1 cellular context compared by ENCODE assay signal in the genomic region with DNA sequence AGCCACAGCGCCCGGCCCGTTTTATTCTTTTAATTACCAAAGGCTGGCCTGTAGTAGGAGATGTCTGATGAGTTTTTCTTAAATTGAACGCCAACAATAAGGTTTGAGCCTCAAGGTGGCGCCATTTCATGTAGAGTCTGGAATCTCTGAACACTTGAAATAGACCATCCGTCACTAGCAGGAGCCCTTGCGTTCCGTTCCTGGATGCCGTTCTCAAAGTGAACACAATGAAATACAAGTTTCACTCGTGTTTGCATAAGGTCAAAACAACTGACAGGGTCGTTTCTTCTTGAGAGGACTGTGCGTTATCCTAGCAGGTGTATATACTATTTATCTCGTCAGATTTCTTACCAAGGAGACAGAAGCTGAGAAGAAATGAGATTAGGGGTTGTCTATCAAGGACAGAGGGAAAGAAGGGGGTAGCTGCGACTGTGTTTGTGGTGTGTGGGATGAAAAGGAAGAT.
TF ChIP-seq lines count a peak whose summit lies in the region.

No MANE protein-coding gene starts in this region.

TF ChIP-seq in K562, 482 proteins besides CTCF, POLR2A, EP300 and RAD21 (continued from another document and continues in another):
- TF ChIP-seq, protein P1, sequence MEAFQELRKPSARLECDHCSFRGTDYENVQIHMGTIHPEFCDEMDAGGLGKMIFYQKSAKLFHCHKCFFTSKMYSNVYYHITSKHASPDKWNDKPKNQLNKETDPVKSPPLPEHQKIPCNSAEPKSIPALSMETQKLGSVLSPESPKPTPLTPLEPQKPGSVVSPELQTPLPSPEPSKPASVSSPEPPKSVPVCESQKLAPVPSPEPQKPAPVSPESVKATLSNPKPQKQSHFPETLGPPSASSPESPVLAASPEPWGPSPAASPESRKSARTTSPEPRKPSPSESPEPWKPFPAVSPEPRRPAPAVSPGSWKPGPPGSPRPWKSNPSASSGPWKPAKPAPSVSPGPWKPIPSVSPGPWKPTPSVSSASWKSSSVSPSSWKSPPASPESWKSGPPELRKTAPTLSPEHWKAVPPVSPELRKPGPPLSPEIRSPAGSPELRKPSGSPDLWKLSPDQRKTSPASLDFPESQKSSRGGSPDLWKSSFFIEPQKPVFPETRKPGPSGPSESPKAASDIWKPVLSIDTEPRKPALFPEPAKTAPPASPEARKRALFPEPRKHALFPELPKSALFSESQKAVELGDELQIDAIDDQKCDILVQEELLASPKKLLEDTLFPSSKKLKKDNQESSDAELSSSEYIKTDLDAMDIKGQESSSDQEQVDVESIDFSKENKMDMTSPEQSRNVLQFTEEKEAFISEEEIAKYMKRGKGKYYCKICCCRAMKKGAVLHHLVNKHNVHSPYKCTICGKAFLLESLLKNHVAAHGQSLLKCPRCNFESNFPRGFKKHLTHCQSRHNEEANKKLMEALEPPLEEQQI (IDR thresholded peaks at IDR 0.05) = no peak
- TF ChIP-seq, protein P2, sequence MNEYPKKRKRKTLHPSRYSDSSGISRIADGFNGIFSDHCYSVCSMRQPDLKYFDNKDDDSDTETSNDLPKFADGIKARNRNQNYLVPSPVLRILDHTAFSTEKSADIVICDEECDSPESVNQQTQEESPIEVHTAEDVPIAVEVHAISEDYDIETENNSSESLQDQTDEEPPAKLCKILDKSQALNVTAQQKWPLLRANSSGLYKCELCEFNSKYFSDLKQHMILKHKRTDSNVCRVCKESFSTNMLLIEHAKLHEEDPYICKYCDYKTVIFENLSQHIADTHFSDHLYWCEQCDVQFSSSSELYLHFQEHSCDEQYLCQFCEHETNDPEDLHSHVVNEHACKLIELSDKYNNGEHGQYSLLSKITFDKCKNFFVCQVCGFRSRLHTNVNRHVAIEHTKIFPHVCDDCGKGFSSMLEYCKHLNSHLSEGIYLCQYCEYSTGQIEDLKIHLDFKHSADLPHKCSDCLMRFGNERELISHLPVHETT (CRISPR knock-in tag; conservative IDR thresholded peaks at IDR 0.05 in 1 of 2, IDR thresholded peaks at IDR 0.05 in 1 of 2) = no peak
- TF ChIP-seq ILK (tag; IDR thresholded peaks at IDR 0.05; ENCODE audit: borderline replicate concordance, low read depth) = no peak
- no peak for TF ChIP-seq L3MBTL2 (IDR thresholded peaks at IDR 0.05)
- no peak for TF ChIP-seq TCF3 (CRISPR knock-in tag; IDR thresholded peaks at IDR 0.05)
- no peak for TF ChIP-seq ZBED1 (IDR thresholded peaks at IDR 0.05)
- TF ChIP-seq CXXC5 (CRISPR knock-in tag; IDR thresholded peaks at IDR 0.05) = no peak
- TF ChIP-seq SOX6 (IDR thresholded peaks at IDR 0.05) = no peak
- TF ChIP-seq CAMTA2 (CRISPR knock-in tag; conservative IDR thresholded peaks at IDR 0.05) = no peak
- no peak for TF ChIP-seq NEUROD1 (IDR thresholded peaks at IDR 0.05; ENCODE audit: borderline replicate concordance, low read depth, low read length, partially characterized antibody)
- TF ChIP-seq CBFA2T2 (conservative IDR thresholded peaks at IDR 0.05) = no peak
- no peak for TF ChIP-seq POLR2AphosphoS2 (IDR thresholded peaks at IDR 0.05; ENCODE audit: low read length)
- TF ChIP-seq LARP7 (IDR thresholded peaks at IDR 0.05) = no peak
- no peak for TF ChIP-seq ELF2 (CRISPR knock-in tag; IDR thresholded peaks at IDR 0.05)
- TF ChIP-seq, protein P3, sequence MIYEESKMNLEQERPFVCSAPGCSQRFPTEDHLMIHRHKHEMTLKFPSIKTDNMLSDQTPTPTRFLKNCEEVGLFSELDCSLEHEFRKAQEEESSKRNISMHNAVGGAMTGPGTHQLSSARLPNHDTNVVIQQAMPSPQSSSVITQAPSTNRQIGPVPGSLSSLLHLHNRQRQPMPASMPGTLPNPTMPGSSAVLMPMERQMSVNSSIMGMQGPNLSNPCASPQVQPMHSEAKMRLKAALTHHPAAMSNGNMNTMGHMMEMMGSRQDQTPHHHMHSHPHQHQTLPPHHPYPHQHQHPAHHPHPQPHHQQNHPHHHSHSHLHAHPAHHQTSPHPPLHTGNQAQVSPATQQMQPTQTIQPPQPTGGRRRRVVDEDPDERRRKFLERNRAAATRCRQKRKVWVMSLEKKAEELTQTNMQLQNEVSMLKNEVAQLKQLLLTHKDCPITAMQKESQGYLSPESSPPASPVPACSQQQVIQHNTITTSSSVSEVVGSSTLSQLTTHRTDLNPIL (CRISPR knock-in tag; IDR thresholded peaks at IDR 0.05) = no peak
- peak; percentile 31 for TF ChIP-seq CREM (IDR thresholded peaks at IDR 0.05; ENCODE audit: low read depth)
- no peak for TF ChIP-seq LCOR (CRISPR knock-in tag; IDR thresholded peaks at IDR 0.05)
- TF ChIP-seq, protein P4, sequence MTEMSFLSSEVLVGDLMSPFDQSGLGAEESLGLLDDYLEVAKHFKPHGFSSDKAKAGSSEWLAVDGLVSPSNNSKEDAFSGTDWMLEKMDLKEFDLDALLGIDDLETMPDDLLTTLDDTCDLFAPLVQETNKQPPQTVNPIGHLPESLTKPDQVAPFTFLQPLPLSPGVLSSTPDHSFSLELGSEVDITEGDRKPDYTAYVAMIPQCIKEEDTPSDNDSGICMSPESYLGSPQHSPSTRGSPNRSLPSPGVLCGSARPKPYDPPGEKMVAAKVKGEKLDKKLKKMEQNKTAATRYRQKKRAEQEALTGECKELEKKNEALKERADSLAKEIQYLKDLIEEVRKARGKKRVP (CRISPR knock-in tag; IDR thresholded peaks at IDR 0.05) = no peak
- TF ChIP-seq, protein P5, sequence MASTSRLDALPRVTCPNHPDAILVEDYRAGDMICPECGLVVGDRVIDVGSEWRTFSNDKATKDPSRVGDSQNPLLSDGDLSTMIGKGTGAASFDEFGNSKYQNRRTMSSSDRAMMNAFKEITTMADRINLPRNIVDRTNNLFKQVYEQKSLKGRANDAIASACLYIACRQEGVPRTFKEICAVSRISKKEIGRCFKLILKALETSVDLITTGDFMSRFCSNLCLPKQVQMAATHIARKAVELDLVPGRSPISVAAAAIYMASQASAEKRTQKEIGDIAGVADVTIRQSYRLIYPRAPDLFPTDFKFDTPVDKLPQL (IDR thresholded peaks at IDR 0.05; ENCODE audit: extremely low read depth, insufficient read length) = no peak
- no peak for TF ChIP-seq SP1 (CRISPR knock-in tag; IDR thresholded peaks at IDR 0.05)
- no peak for TF ChIP-seq RNF2 (IDR thresholded peaks at IDR 0.05)
- no peak for TF ChIP-seq ZNF134 (CRISPR knock-in tag; conservative IDR thresholded peaks at IDR 0.05)
- TF ChIP-seq, protein P6, sequence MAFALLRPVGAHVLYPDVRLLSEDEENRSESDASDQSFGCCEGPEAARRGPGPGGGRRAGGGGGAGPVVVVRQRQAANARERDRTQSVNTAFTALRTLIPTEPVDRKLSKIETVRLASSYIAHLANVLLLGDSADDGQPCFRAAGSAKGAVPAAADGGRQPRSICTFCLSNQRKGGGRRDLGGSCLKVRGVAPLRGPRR (CRISPR knock-in tag; IDR thresholded peaks at IDR 0.05) = no peak
- no peak for TF ChIP-seq CBFA2T3 (IDR thresholded peaks at IDR 0.05)
- 0 out of 2 replicates have a peak, but pooled peaks have one; percentile 16 for TF ChIP-seq ATF7 (IDR thresholded peaks at IDR 0.05)
- no peak for TF ChIP-seq IRF2 (CRISPR knock-in tag; IDR thresholded peaks at IDR 0.05)
- TF ChIP-seq, protein P7, sequence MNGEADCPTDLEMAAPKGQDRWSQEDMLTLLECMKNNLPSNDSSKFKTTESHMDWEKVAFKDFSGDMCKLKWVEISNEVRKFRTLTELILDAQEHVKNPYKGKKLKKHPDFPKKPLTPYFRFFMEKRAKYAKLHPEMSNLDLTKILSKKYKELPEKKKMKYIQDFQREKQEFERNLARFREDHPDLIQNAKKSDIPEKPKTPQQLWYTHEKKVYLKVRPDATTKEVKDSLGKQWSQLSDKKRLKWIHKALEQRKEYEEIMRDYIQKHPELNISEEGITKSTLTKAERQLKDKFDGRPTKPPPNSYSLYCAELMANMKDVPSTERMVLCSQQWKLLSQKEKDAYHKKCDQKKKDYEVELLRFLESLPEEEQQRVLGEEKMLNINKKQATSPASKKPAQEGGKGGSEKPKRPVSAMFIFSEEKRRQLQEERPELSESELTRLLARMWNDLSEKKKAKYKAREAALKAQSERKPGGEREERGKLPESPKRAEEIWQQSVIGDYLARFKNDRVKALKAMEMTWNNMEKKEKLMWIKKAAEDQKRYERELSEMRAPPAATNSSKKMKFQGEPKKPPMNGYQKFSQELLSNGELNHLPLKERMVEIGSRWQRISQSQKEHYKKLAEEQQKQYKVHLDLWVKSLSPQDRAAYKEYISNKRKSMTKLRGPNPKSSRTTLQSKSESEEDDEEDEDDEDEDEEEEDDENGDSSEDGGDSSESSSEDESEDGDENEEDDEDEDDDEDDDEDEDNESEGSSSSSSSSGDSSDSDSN (IDR thresholded peaks at IDR 0.05; ENCODE audit: borderline replicate concordance in 1 of 2, low read depth in 2 of 2, low read length in 2 of 2) = 0 out of 4 replicates have a peak, but pooled peaks of 1 of the 2 experiments have one; percentile 44
- TF ChIP-seq POLR2H (tag; IDR thresholded peaks at IDR 0.05; ENCODE audit: low read depth) = no peak
- no peak for TF ChIP-seq FOSL1 (tag; conservative IDR thresholded peaks at IDR 0.05)
- TF ChIP-seq ZNF253 (CRISPR knock-in tag; conservative IDR thresholded peaks at IDR 0.05) = no peak
- TF ChIP-seq RBFOX2 (IDR thresholded peaks at IDR 0.05; ENCODE audit: low read depth, low read length) = no peak
- TF ChIP-seq KAT8 (IDR thresholded peaks at IDR 0.05; ENCODE audit: low read depth) = no peak
- TF ChIP-seq ZKSCAN8 (CRISPR knock-in tag; IDR thresholded peaks at IDR 0.05) = no peak
- no peak for TF ChIP-seq ZNF551 (CRISPR knock-in tag; IDR thresholded peaks at IDR 0.05)
- no peak for TF ChIP-seq RBM17 (IDR thresholded peaks at IDR 0.05; ENCODE audit: borderline replicate concordance, low read depth, low read length)
- TF ChIP-seq, protein P8, sequence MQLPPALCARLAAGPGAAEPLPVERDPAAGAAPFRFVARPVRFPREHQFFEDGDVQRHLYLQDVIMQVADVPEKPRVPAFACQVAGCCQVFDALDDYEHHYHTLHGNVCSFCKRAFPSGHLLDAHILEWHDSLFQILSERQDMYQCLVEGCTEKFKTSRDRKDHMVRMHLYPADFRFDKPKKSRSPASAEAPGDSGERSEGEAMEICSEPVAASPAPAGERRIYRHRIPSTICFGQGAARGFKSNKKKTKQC (CRISPR knock-in tag; IDR thresholded peaks at IDR 0.05) = no peak
- TF ChIP-seq TAF1 (IDR thresholded peaks at IDR 0.05; ENCODE audit: control insufficient read depth, extremely low read depth, insufficient read depth, low read length, severe bottlenecking) = no peak
- TF ChIP-seq, protein P9, sequence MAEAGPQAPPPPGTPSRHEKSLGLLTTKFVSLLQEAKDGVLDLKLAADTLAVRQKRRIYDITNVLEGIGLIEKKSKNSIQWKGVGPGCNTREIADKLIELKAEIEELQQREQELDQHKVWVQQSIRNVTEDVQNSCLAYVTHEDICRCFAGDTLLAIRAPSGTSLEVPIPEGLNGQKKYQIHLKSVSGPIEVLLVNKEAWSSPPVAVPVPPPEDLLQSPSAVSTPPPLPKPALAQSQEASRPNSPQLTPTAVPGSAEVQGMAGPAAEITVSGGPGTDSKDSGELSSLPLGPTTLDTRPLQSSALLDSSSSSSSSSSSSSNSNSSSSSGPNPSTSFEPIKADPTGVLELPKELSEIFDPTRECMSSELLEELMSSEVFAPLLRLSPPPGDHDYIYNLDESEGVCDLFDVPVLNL (CRISPR knock-in tag; IDR thresholded peaks at IDR 0.05; ENCODE audit: low read depth) = no peak
- TF ChIP-seq, protein P10, sequence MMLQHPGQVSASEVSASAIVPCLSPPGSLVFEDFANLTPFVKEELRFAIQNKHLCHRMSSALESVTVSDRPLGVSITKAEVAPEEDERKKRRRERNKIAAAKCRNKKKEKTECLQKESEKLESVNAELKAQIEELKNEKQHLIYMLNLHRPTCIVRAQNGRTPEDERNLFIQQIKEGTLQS (IDR thresholded peaks at IDR 0.05) = no peak
- TF ChIP-seq, protein P10 (CRISPR knock-in tag; conservative IDR thresholded peaks at IDR 0.05) = peak; percentile 54; the same call in 1 of the 2 replicates
- no peak for TF ChIP-seq ZNF282 (CRISPR knock-in tag; IDR thresholded peaks at IDR 0.05)
- TF ChIP-seq, protein P11, sequence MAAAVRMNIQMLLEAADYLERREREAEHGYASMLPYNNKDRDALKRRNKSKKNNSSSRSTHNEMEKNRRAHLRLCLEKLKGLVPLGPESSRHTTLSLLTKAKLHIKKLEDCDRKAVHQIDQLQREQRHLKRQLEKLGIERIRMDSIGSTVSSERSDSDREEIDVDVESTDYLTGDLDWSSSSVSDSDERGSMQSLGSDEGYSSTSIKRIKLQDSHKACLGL (CRISPR knock-in tag; IDR thresholded peaks at IDR 0.05; ENCODE audit: borderline replicate concordance, poor library complexity, severe bottlenecking) = no peak
- TF ChIP-seq, protein P12, sequence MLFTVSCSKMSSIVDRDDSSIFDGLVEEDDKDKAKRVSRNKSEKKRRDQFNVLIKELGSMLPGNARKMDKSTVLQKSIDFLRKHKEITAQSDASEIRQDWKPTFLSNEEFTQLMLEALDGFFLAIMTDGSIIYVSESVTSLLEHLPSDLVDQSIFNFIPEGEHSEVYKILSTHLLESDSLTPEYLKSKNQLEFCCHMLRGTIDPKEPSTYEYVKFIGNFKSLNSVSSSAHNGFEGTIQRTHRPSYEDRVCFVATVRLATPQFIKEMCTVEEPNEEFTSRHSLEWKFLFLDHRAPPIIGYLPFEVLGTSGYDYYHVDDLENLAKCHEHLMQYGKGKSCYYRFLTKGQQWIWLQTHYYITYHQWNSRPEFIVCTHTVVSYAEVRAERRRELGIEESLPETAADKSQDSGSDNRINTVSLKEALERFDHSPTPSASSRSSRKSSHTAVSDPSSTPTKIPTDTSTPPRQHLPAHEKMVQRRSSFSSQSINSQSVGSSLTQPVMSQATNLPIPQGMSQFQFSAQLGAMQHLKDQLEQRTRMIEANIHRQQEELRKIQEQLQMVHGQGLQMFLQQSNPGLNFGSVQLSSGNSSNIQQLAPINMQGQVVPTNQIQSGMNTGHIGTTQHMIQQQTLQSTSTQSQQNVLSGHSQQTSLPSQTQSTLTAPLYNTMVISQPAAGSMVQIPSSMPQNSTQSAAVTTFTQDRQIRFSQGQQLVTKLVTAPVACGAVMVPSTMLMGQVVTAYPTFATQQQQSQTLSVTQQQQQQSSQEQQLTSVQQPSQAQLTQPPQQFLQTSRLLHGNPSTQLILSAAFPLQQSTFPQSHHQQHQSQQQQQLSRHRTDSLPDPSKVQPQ (CRISPR knock-in tag; IDR thresholded peaks at IDR 0.05; ENCODE audit: borderline replicate concordance) = no peak
- TF ChIP-seq NFE2L1 (tag; IDR thresholded peaks at IDR 0.05; ENCODE audit: borderline replicate concordance, low read depth) = no peak
- TF ChIP-seq MYC (IDR thresholded peaks at IDR 0.05; ENCODE audit: low read depth, low read length) = no peak
- no peak for TF ChIP-seq MYC (CRISPR knock-in tag; IDR thresholded peaks at IDR 0.05; ENCODE audit: borderline replicate concordance, low read depth)
- TF ChIP-seq RB1 (IDR thresholded peaks at IDR 0.05; ENCODE audit: low read depth) = no peak
- no peak for TF ChIP-seq ZNF408 (CRISPR knock-in tag; IDR thresholded peaks at IDR 0.05; ENCODE audit: low read depth)
- TF ChIP-seq ZNF23 (CRISPR knock-in tag; IDR thresholded peaks at IDR 0.05) = no peak
- TF ChIP-seq ZFX (CRISPR knock-in tag; IDR thresholded peaks at IDR 0.05) = no peak
- no peak for TF ChIP-seq CSDE1 (IDR thresholded peaks at IDR 0.05)
- no peak for TF ChIP-seq SMARCB1 (IDR thresholded peaks at IDR 0.05; ENCODE audit: insufficient read length, low read depth)
- TF ChIP-seq ZNF239 (CRISPR knock-in tag; IDR thresholded peaks at IDR 0.05) = no peak
- TF ChIP-seq SMC3 (conservative IDR thresholded peaks at IDR 0.05; ENCODE audit: insufficient read depth, low read depth, low read length) = peak; percentile 66
- TF ChIP-seq ZNF232 (CRISPR knock-in tag; IDR thresholded peaks at IDR 0.05) = no peak
- no peak for TF ChIP-seq MTA1 (IDR thresholded peaks at IDR 0.05; ENCODE audit: borderline replicate concordance)
- no peak for TF ChIP-seq HCFC1 (IDR thresholded peaks at IDR 0.05; ENCODE audit: low read depth, low read length)
